ENCODE assay signal across 16 cellular contexts in genomic region chr7:40800771-40801170, GRCh38.
DNase-seq lines count a peak whose midpoint lies in the region; ATAC-seq and TF ChIP-seq lines count a peak whose summit lies in the region.
"Had no signal": no experiment of that assay in that cellular context is flagged by ENCODE, and none has a peak within 500 bp of the region (broad histone marks: within the 10 kb centered on the region; RNA-seq: fewer than 3 reads in every experiment).

No MANE protein-coding gene starts in this region.

- no peaks in the 10 kb centered on the region for H3K79me2 ChIP-seq in OCI-LY1 (ENCODE audit: insufficient read depth, low read length)

- H2AFZ ChIP-seq in OCI-LY1 (ENCODE audit: low read length) (peak overlapping the region; percentile 66; the same call in 1 of the 2 replicates), neuronal stem cell (ENCODE audit: low read length) (no peak overlapping the region)

- H3K27me3 ChIP-seq in OCI-LY1 (ENCODE audit: insufficient read depth, low read length): no peaks in the 10 kb centered on the region
- H3K27me3 ChIP-seq in heart left ventricle: no peaks in the 10 kb centered on the region
- no peaks in the 10 kb centered on the region for H3K27me3 ChIP-seq in neuronal stem cell (ENCODE audit: control insufficient read depth in 3 of 3, insufficient read depth in 3 of 3, low read depth in 1 of 3, low read length in 3 of 3)
- H3K27me3 ChIP-seq in tibial nerve: no peaks in the 10 kb centered on the region
- H3K27me3 ChIP-seq in CD8-positive, alpha-beta memory T cell (ENCODE audit: insufficient read depth, low read length, poor library complexity, severe bottlenecking): no peaks in the 10 kb centered on the region
- H3K27me3 ChIP-seq: BLaER1 treated with 17β-estradiol and CSF1 and Interleukin-3, amounts not matched to agents 10 nM and 100 nM; Peyer's patch had no signal

- no peaks in the 10 kb centered on the region for H4K20me1 ChIP-seq in OCI-LY1 (ENCODE audit: insufficient read depth, low read length)
- H4K20me1 ChIP-seq: BLaER1 treated with 17β-estradiol and CSF1 and Interleukin-3, amounts not matched to agents 10 nM and 100 nM had no signal

- no peak overlapping the region for H2BK15ac ChIP-seq in neuronal stem cell (ENCODE audit: low read length)

- H3K4me2 ChIP-seq in OCI-LY1 (ENCODE audit: low read length) (no peak overlapping the region; the same call in 1 of the 2 replicates), neuronal stem cell (ENCODE audit: insufficient read depth, low read length, poor library complexity, severe bottlenecking) (no peak overlapping the region)
- H3K4me2 ChIP-seq: A549 had no signal

- H3K9ac ChIP-seq in OCI-LY1 (ENCODE audit: low read length) (no peak overlapping the region), neuronal stem cell (ENCODE audit: low read depth, low read length, poor library complexity) (no peak overlapping the region)
- H3K9ac ChIP-seq: BLaER1 treated with 17β-estradiol and CSF1 and Interleukin-3, amounts not matched to agents 10 nM and 100 nM had no signal

- H3K9me3 ChIP-seq in OCI-LY1 (ENCODE audit: low read length): no peaks in the 10 kb centered on the region
- H3K9me3 ChIP-seq in heart left ventricle: no peaks in the 10 kb centered on the region
- H3K9me3 ChIP-seq in neuronal stem cell (replicated peaks in 1 of 2; ENCODE audit: control insufficient read depth in 2 of 2, insufficient read depth in 1 of 2, low read depth in 1 of 2, low read length in 2 of 2): no peaks in the 10 kb centered on the region
- H3K9me3 ChIP-seq in tibial nerve: no peaks in the 10 kb centered on the region
- H3K9me3 ChIP-seq in CD8-positive, alpha-beta memory T cell (ENCODE audit: low read length): no peaks in the 10 kb centered on the region
- H3K9me3 ChIP-seq: A549; BLaER1 treated with 17β-estradiol and CSF1 and Interleukin-3, amounts not matched to agents 10 nM and 100 nM; Peyer's patch had no signal

- no peak overlapping the region for H2BK120ac ChIP-seq in neuronal stem cell (ENCODE audit: low read depth, low read length)

- ATAC-seq in heart left ventricle: peak; percentile 88 to 99 (median 96)
- no peak for ATAC-seq in GM19023 (IDR thresholded peaks at IDR 0.05; ENCODE audit: unreplicated experiment)
- ATAC-seq: A549 had no signal

- H4K8ac ChIP-seq in neuronal stem cell (ENCODE audit: low read depth, low read length): no peak overlapping the region

- H3K18ac ChIP-seq in neuronal stem cell (ENCODE audit: low read length): no peak overlapping the region

- no peaks in the 10 kb centered on the region for H3K9me2 ChIP-seq in OCI-LY1 (ENCODE audit: low read depth, low read length)

- H3K4me3 Mint-ChIP-seq in CD8-positive, alpha-beta memory T cell: no peak overlapping the region

- no peak overlapping the region for H3K27ac Mint-ChIP-seq in CD8-positive, alpha-beta memory T cell

- H2BK5ac ChIP-seq in neuronal stem cell (ENCODE audit: low read length): no peak overlapping the region

- no peak overlapping the region for H4K91ac ChIP-seq in neuronal stem cell (ENCODE audit: low read depth, low read length, poor library complexity)

- H3K27me3 Mint-ChIP-seq in CD8-positive, alpha-beta memory T cell: no peaks in the 10 kb centered on the region

- H3K27ac ChIP-seq in OCI-LY1 (ENCODE audit: low read depth, low read length, poor library complexity, severe bottlenecking) (no peak overlapping the region), heart left ventricle (peak overlapping the region in 2 of 12 donors; percentile 5 to 14), neuronal stem cell (replicated peaks; ENCODE audit: low read length) (peak overlapping the region; percentile 25), tibial nerve (no peak overlapping the region)
- H3K27ac ChIP-seq in CD8-positive, alpha-beta memory T cell (ENCODE audit: low read depth, low read length): no peak overlapping the region
- H3K27ac ChIP-seq: A549; BLaER1 treated with 17β-estradiol and CSF1 and Interleukin-3, amounts not matched to agents 10 nM and 100 nM; Peyer's patch had no signal

- POLR2A ChIA-PET in CD8-positive, alpha-beta memory T cell (lab: Charles Lee): no interaction called here

- no peaks in the 10 kb centered on the region for H3K36me3 Mint-ChIP-seq in CD8-positive, alpha-beta memory T cell

- H3K4me1 ChIP-seq in OCI-LY1 (ENCODE audit: insufficient read depth, low read length, severe bottlenecking): peaks cover 20% of the 10 kb centered on the region
- peaks cover 0 to 8% (median 0%) of the 10 kb centered on the region in 12 donors for H3K4me1 ChIP-seq in heart left ventricle
- peaks cover 0 to 3% of the 10 kb centered on the region in 2 donors for H3K4me1 ChIP-seq in neuronal stem cell (ENCODE audit: control insufficient read depth in 2 of 2, insufficient read depth in 1 of 2, low read depth in 1 of 2, low read length in 2 of 2)
- H3K4me1 ChIP-seq in tibial nerve: peaks cover 0 to 20% (median 2%) of the 10 kb centered on the region in 4 donors
- H3K4me1 ChIP-seq in CD8-positive, alpha-beta memory T cell (ENCODE audit: insufficient read depth, low read length): no peaks in the 10 kb centered on the region
- H3K4me1 ChIP-seq: A549 had no signal

- intact Hi-C loops in heart left ventricle (cut with DNase I): no loop called here

- CTCF ChIA-PET in CD8-positive, alpha-beta memory T cell (lab: Charles Lee): no interaction called here

- H2BK12ac ChIP-seq in neuronal stem cell (ENCODE audit: low read length): no peak overlapping the region

- H3K36me3 ChIP-seq in OCI-LY1 (ENCODE audit: insufficient read depth, low read length) (no peaks in the 10 kb centered on the region), heart left ventricle (no peaks in the 10 kb centered on the region), neuronal stem cell (replicated peaks in 1 of 2; ENCODE audit: control insufficient read depth in 2 of 2, insufficient read depth in 2 of 2, low read length in 2 of 2) (no peaks in the 10 kb centered on the region), tibial nerve (no peaks in the 10 kb centered on the region)
- no peaks in the 10 kb centered on the region for H3K36me3 ChIP-seq in CD8-positive, alpha-beta memory T cell (ENCODE audit: insufficient read depth, low read length)
- H3K36me3 ChIP-seq: BLaER1 treated with 17β-estradiol and CSF1 and Interleukin-3, amounts not matched to agents 10 nM and 100 nM; Peyer's patch had no signal

- TF ChIP-seq EP300 in tibial nerve (IDR thresholded peaks at IDR 0.05): no peak

- peak; percentile 45 for DNase-seq in DMS53 (lab: John Stamatoyannopoulos, UW)
- peak in 3 of 5 donors; percentile 17 to 69 (median 38) for DNase-seq in heart left ventricle
- no peak for DNase-seq in neuronal stem cell (ENCODE audit: low spot score)
- DNase-seq in tibial nerve (ENCODE audit: low spot score in 2 of 2): no peak
- no peak for DNase-seq in GOT3 (lab: John Stamatoyannopoulos, UW)
- DNase-seq in CD8-positive, alpha-beta memory T cell: no peak
- DNase-seq: NCI-H187, NCI-H2171, NCI-H446 treated with DMSO at 0.1 percent for 48 hours, NCI-H748 treated with DMSO at 0.1 percent for 48 hours, Peyer's patch, SHP77 had no signal

- TF ChIP-seq POLR2A in heart left ventricle (IDR thresholded peaks at IDR 0.05) (no peak), tibial nerve (IDR thresholded peaks at IDR 0.05) (no peak)

- H3K4me1 Mint-ChIP-seq in CD8-positive, alpha-beta memory T cell: no peaks in the 10 kb centered on the region

- H3F3A ChIP-seq in OCI-LY1 (ENCODE audit: insufficient read depth, low read length): no peaks in the 10 kb centered on the region

- no peak overlapping the region for H2AK5ac ChIP-seq in neuronal stem cell (ENCODE audit: low read depth, low read length)

- H3K79me1 ChIP-seq in neuronal stem cell (ENCODE audit: low read depth, low read length): no peaks in the 10 kb centered on the region

- no peak overlapping the region for H3K23ac ChIP-seq in neuronal stem cell (ENCODE audit: low read depth, low read length, poor library complexity)

- H3K4ac ChIP-seq in neuronal stem cell (ENCODE audit: low read length): no peak overlapping the region

- H3K14ac ChIP-seq in neuronal stem cell (ENCODE audit: low read length): no peak overlapping the region

- H3K4me3 ChIP-seq in OCI-LY1 (ENCODE audit: low read depth, low read length, poor library complexity, severe bottlenecking) (no peak overlapping the region), heart left ventricle (no peak overlapping the region), neuronal stem cell (ENCODE audit: low read length in 2 of 2) (no peak overlapping the region), tibial nerve (no peak overlapping the region)
- no peak overlapping the region for H3K4me3 ChIP-seq in CD8-positive, alpha-beta memory T cell (ENCODE audit: low read length)
- H3K4me3 ChIP-seq: A549; BLaER1 treated with 17β-estradiol and CSF1 and Interleukin-3, amounts not matched to agents 10 nM and 100 nM; Peyer's patch had no signal

- TF ChIP-seq CTCF in OCI-LY1 (IDR thresholded peaks at IDR 0.05; ENCODE audit: low read length) (no peak), heart left ventricle (IDR thresholded peaks at IDR 0.05) (no peak), tibial nerve (IDR thresholded peaks at IDR 0.05) (no peak)

- H3K9me3 Mint-ChIP-seq in CD8-positive, alpha-beta memory T cell: peaks cover 2 to 13% (median 5%) of the 10 kb centered on the region in 5 donors

Comparison
In these comparisons a context has a peak if more than half of its experiments do, and no peak if none do; other contexts are left out.
1. DNase-seq: peak in DMS53 (single experiment) and heart left ventricle (3 of 5); none in neuronal stem cell (single experiment), tibial nerve (0 of 2), GOT3 (single experiment) and CD8-positive, alpha-beta memory T cell (0 of 5).